ENCODE assay signal across 14 cellular contexts in genomic region chr11:26778000-26778757, GRCh38. TPM values are rescaled to one million over a fixed set of nuclear protein-coding genes. Genes with fewer than 3 reads are reported as not detected.
DNase-seq lines count a peak whose midpoint lies in the region; ATAC-seq and TF ChIP-seq lines count a peak whose summit lies in the region.
"Had no signal": no experiment of that assay in that cellular context is flagged by ENCODE, and none has a peak within 500 bp of the region (broad histone marks: within the 10 kb centered on the region; RNA-seq: fewer than 3 reads in every experiment).

No MANE protein-coding gene starts in this region.

- H3K79me2 ChIP-seq in SK-N-SH (ENCODE audit: insufficient read depth): no peaks in the 10 kb centered on the region

- POLR2A ChIA-PET in SK-N-SH (lab: Yijun Ruan, JAX): no interaction called here

- TF ChIP-seq CTCF in AG09309 (IDR thresholded peaks at IDR 0.05; ENCODE audit: control insufficient read depth, insufficient read depth, low read depth, low read length, missing control alignments) (no peak), HFFc6 (IDR thresholded peaks at IDR 0.05) (no peak), SK-N-SH (IDR thresholded peaks at IDR 0.05) (no peak)

- no peak for TF ChIP-seq RAD21 in SK-N-SH (IDR thresholded peaks at IDR 0.05; ENCODE audit: low read length)

- DNase-seq in AG09309 (ENCODE audit: low read depth): peak; percentile 77
- DNase-seq in HFFc6: peak; percentile 76
- no peak for DNase-seq in SK-N-SH
- peak; percentile 48 for DNase-seq in glomerular visceral epithelial cell (ENCODE audit: extremely low spot score)
- no peak for DNase-seq in amygdala (lab: John Stamatoyannopoulos, UW)
- no peak for DNase-seq in NCI-H774 (lab: John Stamatoyannopoulos, UW)
- DNase-seq in HK-2 (ENCODE audit: unreplicated experiment): no peak
- DNase-seq: CD4-positive, alpha-beta T cell; left ventricle myocardium superior; NCI-H2029 treated with DMSO at 0.1 percent for 48 hours; stimulated activated CD4-positive, alpha-beta T cell treated with anti-CD3 and anti-CD28 coated beads, Interleukin-2, amount 100 ng/mL, for 24 hours; stimulated activated naive CD8-positive, alpha-beta T cell treated with anti-CD3 and anti-CD28 coated beads, Interleukin-15, Interleukin-2, amounts not matched to agents 100 U/mL and 50 U/mL, for 24 hours had no signal

- CTCF ChIA-PET in SK-N-SH (lab: Yijun Ruan, JAX): interaction anchor here (0.9 kb wide), 1 partner anchor 381 kb away, joined by 3 read pairs; no protein-coding TSS in a partner anchor

- peaks cover 27% of the 10 kb centered on the region for H3F3A ChIP-seq in SK-N-SH (replicated peaks; ENCODE audit: insufficient read depth)

- no peaks in the 10 kb centered on the region for H3K9me2 ChIP-seq in SK-N-SH

- peaks cover 0 to 37% of the 10 kb centered on the region in 2 experiments; a peak in 3 of 4 replicates for H3K4me1 ChIP-seq in SK-N-SH (ENCODE audit: control insufficient read depth in 1 of 2, insufficient read depth in 2 of 2, low read depth in 1 of 2, low read length in 1 of 2)

- H3K9me3 Mint-ChIP-seq in HFFc6: peaks cover 3% of the 10 kb centered on the region

- no peak for ATAC-seq in GM18498 (IDR thresholded peaks at IDR 0.05; ENCODE audit: unreplicated experiment)
- ATAC-seq: stimulated activated naive CD8-positive, alpha-beta T cell treated with anti-CD3 and anti-CD28 coated beads, Interleukin-15, Interleukin-2, amounts not matched to agents 100 U/mL and 50 U/mL, for 24 hours had no signal

- 36% methylated on average over 8 of the region's 8 CpGs for WGBS in SK-N-SH (ENCODE audit: low lambda C conversion rate)

- H3K4me1 Mint-ChIP-seq in HFFc6 (ENCODE audit: low read depth): peaks cover 15% of the 10 kb centered on the region
- H3K4me1 Mint-ChIP-seq: neural progenitor cell had no signal

- H3K9ac ChIP-seq in SK-N-SH: peak overlapping the region; percentile 9
- H3K9ac ChIP-seq: neural progenitor cell had no signal

- no peaks in the 10 kb centered on the region for H3K27me3 ChIP-seq in SK-N-SH (ENCODE audit: insufficient read depth)
- H3K27me3 ChIP-seq: neural progenitor cell had no signal

- H2AFZ ChIP-seq in SK-N-SH (ENCODE audit: low read depth): peak overlapping the region; percentile 68

- H3K4me2 ChIP-seq in SK-N-SH: peak overlapping the region; percentile 45
- H3K4me2 ChIP-seq: neural progenitor cell had no signal

- peak in 1 of 2 experiments; percentile 41; a peak in 1 of 4 replicates for TF ChIP-seq EP300 in SK-N-SH (IDR thresholded peaks at IDR 0.05; ENCODE audit: borderline replicate concordance in 1 of 2, low read depth in 1 of 2, low read length in 1 of 2)

- H3K4me3 Mint-ChIP-seq in HFFc6: no peak overlapping the region
- H3K4me3 Mint-ChIP-seq: CD4-positive, alpha-beta T cell; neural progenitor cell had no signal

- H4K20me1 ChIP-seq in SK-N-SH (ENCODE audit: insufficient read depth): no peaks in the 10 kb centered on the region

- no peaks in the 10 kb centered on the region for H3K9me3 ChIP-seq in SK-N-SH

- H3K4me3 ChIP-seq in AG09309 (ENCODE audit: control insufficient read depth, low read depth, low read length): no peak overlapping the region
- H3K4me3 ChIP-seq in SK-N-SH (ENCODE audit: low read depth in 2 of 2, low read length in 1 of 2): no peak overlapping the region
- H3K4me3 ChIP-seq: neural progenitor cell had no signal

- H3K27me3 Mint-ChIP-seq in HFFc6 (ENCODE audit: insufficient read depth): no peaks in the 10 kb centered on the region
- H3K27me3 Mint-ChIP-seq: CD4-positive, alpha-beta T cell had no signal

- H3K36me3 ChIP-seq in SK-N-SH (replicated peaks in 1 of 2; ENCODE audit: control insufficient read depth in 1 of 2, insufficient read depth in 2 of 2, low read length in 1 of 2): no peaks in the 10 kb centered on the region
- H3K36me3 ChIP-seq: neural progenitor cell had no signal

- no peak overlapping the region for H3K27ac Mint-ChIP-seq in HFFc6
- H3K27ac Mint-ChIP-seq: CD4-positive, alpha-beta T cell; neural progenitor cell had no signal

- peak overlapping the region in 1 of 2 experiments; percentile 69 for H3K27ac ChIP-seq in SK-N-SH (ENCODE audit: low read depth in 2 of 2, low read length in 1 of 2)
- H3K27ac ChIP-seq: neural progenitor cell had no signal

- peaks cover 3% of the 10 kb centered on the region for H3K36me3 Mint-ChIP-seq in HFFc6 (ENCODE audit: low read depth)
- H3K36me3 Mint-ChIP-seq: neural progenitor cell had no signal

TF ChIP-seq in SK-N-SH, 30 proteins besides CTCF, POLR2A, EP300 and RAD21:
- TF ChIP-seq SMC3 (IDR thresholded peaks at IDR 0.05; ENCODE audit: low read depth, low read length) (no peak), NFIC (IDR thresholded peaks at IDR 0.05; ENCODE audit: borderline replicate concordance) (peak; percentile 57), JUND (IDR thresholded peaks at IDR 0.05) (peak; percentile 26; the same call in 1 of the 2 replicates), MEF2A (IDR thresholded peaks at IDR 0.05; ENCODE audit: borderline replicate concordance, low read depth) (no peak), RXRA (IDR thresholded peaks at IDR 0.05; ENCODE audit: borderline replicate concordance, low read depth) (no peak), SIN3A (IDR thresholded peaks at IDR 0.05; ENCODE audit: borderline replicate concordance, low read depth, low read length) (no peak), TCF12 (IDR thresholded peaks at IDR 0.05) (peak; percentile 39), POLR2AphosphoS5 (IDR thresholded peaks at IDR 0.05; ENCODE audit: low read depth, low read length) (peak; percentile 13; the same call in 1 of the 2 replicates), MXI1 (IDR thresholded peaks at IDR 0.05; ENCODE audit: low read depth, low read length) (no peak), RCOR1 (IDR thresholded peaks at IDR 0.05; ENCODE audit: low read length) (no peak), FOXJ3 (CRISPR knock-in tag; IDR thresholded peaks at IDR 0.05) (no peak), FOSL2 (IDR thresholded peaks at IDR 0.05; ENCODE audit: borderline replicate concordance, low read depth) (peak; percentile 55; the same call in 1 of the 2 replicates), PBX3 (IDR thresholded peaks at IDR 0.05) (peak; percentile 52), TEAD4 (IDR thresholded peaks at IDR 0.05; ENCODE audit: borderline replicate concordance, insufficient read depth) (no peak), RFX5 (IDR thresholded peaks at IDR 0.05; ENCODE audit: low read length) (no peak), GABPA (IDR thresholded peaks at IDR 0.05; ENCODE audit: low read depth) (no peak)

RNA-seq across cellular contexts. Expression of gene SLC5A12, which starts 56.3 kb away (rescaled TPM):
- not detected for total RNA-seq in HFFc6 (2021; fragmentation: NEBNext Ultra II Directional; extraction: Animal tissue kit (Norgen Biotek cat#: 25700))
- 0.03 and 0.13 TPM in 2 replicates for polyA plus RNA-seq in SK-N-SH (2012; rRNA removed)
- under 0.01 and 0.04 TPM in 2 replicates for polyA plus RNA-seq in SK-N-SH (2012; cell fraction: cytosol; rRNA removed)
- polyA plus RNA-seq in SK-N-SH (2012; cell fraction: nucleus; rRNA removed): 0.13 and 0.14 TPM in 2 replicates
- total RNA-seq: CD4-positive, alpha-beta T cell; left ventricle myocardium superior had no signal

Comparison
In these comparisons a context has a peak if more than half of its experiments do, and no peak if none do; other contexts are left out.
1. DNase-seq: peak in AG09309 (single experiment), HFFc6 (single experiment) and glomerular visceral epithelial cell (single experiment); none in SK-N-SH (single experiment), amygdala (0 of 56), NCI-H774 (single experiment) and HK-2 (single experiment).